ENCODE assay signal across 2 cellular contexts in genomic region chr9:77783518-77783917, GRCh38.
TF ChIP-seq lines count a peak whose summit lies in the region.

No MANE protein-coding gene starts in this region.

TF ChIP-seq in IMR-90, 13 proteins besides CTCF, POLR2A, EP300 and RAD21:
- TF ChIP-seq RCOR1 (IDR thresholded peaks at IDR 0.05; ENCODE audit: insufficient replicate concordance, low read length) (no peak), CHD1 (IDR thresholded peaks at IDR 0.05; ENCODE audit: low read depth, low read length) (no peak), MAFK (IDR thresholded peaks at IDR 0.05; ENCODE audit: low read depth, low read length) (no peak), MXI1 (IDR thresholded peaks at IDR 0.05; ENCODE audit: borderline replicate concordance, low read depth, low read length) (no peak), FOS (IDR thresholded peaks at IDR 0.05; ENCODE audit: low read depth, low read length) (no peak), NFE2L2 (IDR thresholded peaks at IDR 0.05; ENCODE audit: low read depth, low read length) (no peak), RFX5 (IDR thresholded peaks at IDR 0.05; ENCODE audit: low read depth, low read length) (no peak), ELK1 (IDR thresholded peaks at IDR 0.05; ENCODE audit: borderline replicate concordance, low read depth, low read length) (no peak), USF2 (IDR thresholded peaks at IDR 0.05; ENCODE audit: low read depth, low read length) (no peak), MAZ (IDR thresholded peaks at IDR 0.05; ENCODE audit: borderline replicate concordance, low read depth, low read length) (no peak), SMC3 (IDR thresholded peaks at IDR 0.05; ENCODE audit: low read depth, low read length) (no peak), CEBPB (IDR thresholded peaks at IDR 0.05; ENCODE audit: low read depth, low read length) (no peak), BHLHE40 (IDR thresholded peaks at IDR 0.05; ENCODE audit: low read depth, low read length) (no peak)

TF ChIP-seq in endothelial cell of umbilical vein, 7 proteins besides CTCF, POLR2A, EP300 and RAD21:
- TF ChIP-seq GATA2 (IDR thresholded peaks at IDR 0.05; ENCODE audit: insufficient read depth, insufficient read length, low read depth, low read length) (no peak), POLR2AphosphoS5 (IDR thresholded peaks at IDR 0.05; ENCODE audit: insufficient read depth, low read depth, low read length) (no peak)
TF ChIP-seq in endothelial cell of umbilical vein: peak in this region for 0.
